ENCODE assay signal across 17 cellular contexts in genomic region chr10:34727595-34728033, GRCh38.
DNase-seq lines count a peak whose midpoint lies in the region; ATAC-seq and TF ChIP-seq lines count a peak whose summit lies in the region.
"Had no signal": no experiment of that assay in that cellular context is flagged by ENCODE, and none has a peak within 500 bp of the region (broad histone marks: within the 10 kb centered on the region; RNA-seq: fewer than 3 reads in every experiment).

No MANE protein-coding gene starts in this region.

- CTCF ChIA-PET in Caco-2 (lab: Charles Lee): no interaction called here

- no peak overlapping the region for H3K27ac ChIP-seq in ascending aorta
- H3K27ac ChIP-seq: SJCRH30, vagina had no signal

- H3K9me3 ChIP-seq in Caco-2 (no peaks in the 10 kb centered on the region), ascending aorta (no peaks in the 10 kb centered on the region)
- H3K9me3 ChIP-seq: SJCRH30, vagina had no signal

- H3K27me3 Mint-ChIP-seq in Caco-2 (ENCODE audit: insufficient read depth, unreplicated experiment) (no peaks in the 10 kb centered on the region), nephron (ENCODE audit: low read depth) (no peaks in the 10 kb centered on the region)

- DNase-seq in Caco-2 (peak; percentile 81 to 86), amniotic epithelial cell (ENCODE audit: low read depth) (peak; percentile 45), left cardiac atrium (no peak), NCI-H524 (lab: John Stamatoyannopoulos, UW) (no peak), ascending aorta (ENCODE audit: low spot score in 2 of 2) (no peak)
- DNase-seq: activated CD4-positive, alpha-beta T cell treated with anti-CD3 and anti-CD28 coated beads for 48 hours; caudate nucleus; effector CD8-positive, alpha-beta T cell; NCI-H345; SJCRH30; stimulated activated CD4-positive, alpha-beta T cell treated with anti-CD3 and anti-CD28 coated beads, Interleukin-12 subunit alpha, Interleukin-12 subunit beta, amount 100 ng/mL, for 4 hours; stimulated activated naive CD4-positive, alpha-beta T cell treated with Interleukin-2 at 50 U/mL for 16 hours had no signal

- no peaks in the 10 kb centered on the region for H3K36me3 ChIP-seq in Caco-2 (ENCODE audit: control insufficient read depth, insufficient read depth, low read length)
- H3K36me3 ChIP-seq in ascending aorta: no peaks in the 10 kb centered on the region
- H3K36me3 ChIP-seq: SJCRH30, vagina had no signal

- H3K27me3 ChIP-seq in Caco-2 (replicated peaks; ENCODE audit: control insufficient read depth, insufficient read depth, low read length) (no peaks in the 10 kb centered on the region), ascending aorta (no peaks in the 10 kb centered on the region)
- H3K27me3 ChIP-seq: SJCRH30, vagina had no signal

- H3K4me1 ChIP-seq in Caco-2 (peaks cover 59% of the 10 kb centered on the region), ascending aorta (peaks cover 0 to 11% of the 10 kb centered on the region in 2 donors)
- H3K4me1 ChIP-seq: SJCRH30 had no signal

- no TSS peak for BruUV-seq in Caco-2 (replicated peaks; lab: Mats Ljungman, UMichigan)

- H3K4me3 ChIP-seq in Caco-2 (ENCODE audit: low read depth, low read length): no peak overlapping the region
- no peak overlapping the region for H3K4me3 ChIP-seq in ascending aorta
- H3K4me3 ChIP-seq: SJCRH30, vagina had no signal

- H3K4me1 Mint-ChIP-seq in Caco-2 (ENCODE audit: low read depth, unreplicated experiment) (peaks cover 50% of the 10 kb centered on the region), nephron (peaks cover 78% of the 10 kb centered on the region)

- H3K36me3 Mint-ChIP-seq in Caco-2 (ENCODE audit: insufficient read depth, unreplicated experiment) (peaks cover 5% of the 10 kb centered on the region), nephron (ENCODE audit: low read depth) (no peaks in the 10 kb centered on the region)
- H3K36me3 Mint-ChIP-seq: activated naive CD4-positive, alpha-beta T cell treated with anti-CD3 and anti-CD28 coated beads, Interleukin-2, amount 50 U/mL, for 72 hours had no signal

- H3K9me3 Mint-ChIP-seq in Caco-2 (ENCODE audit: unreplicated experiment) (no peaks in the 10 kb centered on the region), nephron (no peaks in the 10 kb centered on the region)
- H3K9me3 Mint-ChIP-seq: activated naive CD4-positive, alpha-beta T cell treated with anti-CD3 and anti-CD28 coated beads, Interleukin-2, amount 50 U/mL, for 72 hours had no signal

- H3K27ac Mint-ChIP-seq in Caco-2 (ENCODE audit: unreplicated experiment): peak overlapping the region; percentile 7
- H3K27ac Mint-ChIP-seq in nephron: peak overlapping the region; percentile 12 to 23 (median 15)
- H3K27ac Mint-ChIP-seq: activated naive CD4-positive, alpha-beta T cell treated with anti-CD3 and anti-CD28 coated beads, Interleukin-2, amount 50 U/mL, for 72 hours had no signal

- peak; percentile 42 to 72 for ATAC-seq in left cardiac atrium
- ATAC-seq in HG02840 (IDR thresholded peaks at IDR 0.05; ENCODE audit: low FRiP score, unreplicated experiment): no peak
- ATAC-seq in GM21447 (IDR thresholded peaks at IDR 0.05; ENCODE audit: unreplicated experiment): no peak
- ATAC-seq: activated naive CD4-positive, alpha-beta T cell treated with anti-CD3 and anti-CD28 coated beads, Interleukin-2, amount 50 U/mL, for 72 hours had no signal

- H3K4me3 Mint-ChIP-seq in Caco-2 (ENCODE audit: unreplicated experiment) (no peak overlapping the region), nephron (no peak overlapping the region)

- POLR2A ChIA-PET in Caco-2 (lab: Charles Lee): no interaction called here

- TF ChIP-seq CTCF in Caco-2 (IDR thresholded peaks at IDR 0.05; ENCODE audit: insufficient read depth in 1 of 2, low read depth in 1 of 2, low read length in 1 of 2, severe bottlenecking in 1 of 2, unreplicated experiment in 1 of 2) (no peak), nephron (IDR thresholded peaks at IDR 0.05; ENCODE audit: unreplicated experiment in 3 of 3) (no peak), ascending aorta (IDR thresholded peaks at IDR 0.05) (no peak)

- intact Hi-C loops in Caco-2 (cut with micrococcal nuclease; ENCODE audit: unreplicated experiment): no loop called here
- intact Hi-C loops in left cardiac atrium (cut with DNase I): loop anchor here (10.0 kb wide), 1 partner anchor 87 kb away; the partner anchor contains the start of gene PARD3 (in 2 of the 2)
- intact Hi-C loops in ascending aorta (cut with DNase I): no loop called here

Comparison
In these comparisons a context has a peak if more than half of its experiments do, and no peak if none do; other contexts are left out.
1. DNase-seq: peak in Caco-2 (2 of 2) and amniotic epithelial cell (single experiment); none in left cardiac atrium (single experiment), NCI-H524 (0 of 2) and ascending aorta (0 of 2).
2. ATAC-seq: peak in left cardiac atrium (2 of 2); none in HG02840 (single experiment) and GM21447 (single experiment).
3. intact Hi-C loops: an anchor here in left cardiac atrium (10.0 kb wide); none called in Caco-2 and ascending aorta.